1 cellular context compared by ENCODE assay signal in the genomic region with DNA sequence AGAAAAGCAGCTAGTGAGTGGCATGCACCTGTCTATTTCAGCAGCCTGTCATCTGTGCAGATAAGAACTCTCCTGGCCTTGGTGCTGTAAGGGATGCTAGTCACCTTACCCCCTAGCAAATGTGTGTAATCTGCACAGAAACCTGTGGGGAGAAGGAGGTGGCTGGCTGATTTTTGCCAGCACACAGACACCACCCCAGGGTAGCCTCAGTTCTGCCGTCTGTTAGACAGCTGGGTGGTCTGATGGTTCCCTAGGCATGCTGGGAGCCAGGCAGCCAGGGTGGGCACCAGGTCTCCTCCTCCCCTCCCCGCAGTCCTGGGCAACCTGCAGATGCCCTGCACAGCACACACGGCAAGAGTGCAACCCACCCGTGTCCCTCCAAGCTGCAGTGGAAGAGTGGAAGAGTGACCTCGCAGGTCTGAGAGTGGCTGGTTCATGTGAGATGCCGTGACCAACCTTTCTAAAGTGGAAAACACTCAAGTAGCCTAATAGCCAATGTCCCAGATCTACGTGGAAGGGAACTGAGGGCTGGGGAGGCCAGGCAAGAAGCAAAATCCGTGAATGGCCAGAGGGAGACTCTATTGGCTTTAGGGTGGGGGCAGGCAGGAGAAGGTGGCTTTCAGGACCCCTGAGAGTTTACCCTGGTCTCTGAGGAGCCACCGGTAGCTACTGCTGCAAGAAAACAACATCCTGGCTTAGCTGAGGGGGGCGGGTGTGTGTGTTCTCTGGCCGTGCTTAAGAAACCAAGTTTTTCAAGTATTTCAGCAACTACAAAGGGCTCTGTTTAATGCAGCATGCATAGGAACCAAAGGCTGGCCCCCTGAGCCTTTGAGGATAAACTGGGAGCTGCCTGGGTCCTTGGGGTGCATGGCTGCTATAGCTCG.
TF ChIP-seq lines count a peak whose summit lies in the region.

No MANE protein-coding gene starts in this region.

TF ChIP-seq in SK-N-SH, 30 proteins besides CTCF, POLR2A, EP300 and RAD21:
- TF ChIP-seq, protein P1, sequence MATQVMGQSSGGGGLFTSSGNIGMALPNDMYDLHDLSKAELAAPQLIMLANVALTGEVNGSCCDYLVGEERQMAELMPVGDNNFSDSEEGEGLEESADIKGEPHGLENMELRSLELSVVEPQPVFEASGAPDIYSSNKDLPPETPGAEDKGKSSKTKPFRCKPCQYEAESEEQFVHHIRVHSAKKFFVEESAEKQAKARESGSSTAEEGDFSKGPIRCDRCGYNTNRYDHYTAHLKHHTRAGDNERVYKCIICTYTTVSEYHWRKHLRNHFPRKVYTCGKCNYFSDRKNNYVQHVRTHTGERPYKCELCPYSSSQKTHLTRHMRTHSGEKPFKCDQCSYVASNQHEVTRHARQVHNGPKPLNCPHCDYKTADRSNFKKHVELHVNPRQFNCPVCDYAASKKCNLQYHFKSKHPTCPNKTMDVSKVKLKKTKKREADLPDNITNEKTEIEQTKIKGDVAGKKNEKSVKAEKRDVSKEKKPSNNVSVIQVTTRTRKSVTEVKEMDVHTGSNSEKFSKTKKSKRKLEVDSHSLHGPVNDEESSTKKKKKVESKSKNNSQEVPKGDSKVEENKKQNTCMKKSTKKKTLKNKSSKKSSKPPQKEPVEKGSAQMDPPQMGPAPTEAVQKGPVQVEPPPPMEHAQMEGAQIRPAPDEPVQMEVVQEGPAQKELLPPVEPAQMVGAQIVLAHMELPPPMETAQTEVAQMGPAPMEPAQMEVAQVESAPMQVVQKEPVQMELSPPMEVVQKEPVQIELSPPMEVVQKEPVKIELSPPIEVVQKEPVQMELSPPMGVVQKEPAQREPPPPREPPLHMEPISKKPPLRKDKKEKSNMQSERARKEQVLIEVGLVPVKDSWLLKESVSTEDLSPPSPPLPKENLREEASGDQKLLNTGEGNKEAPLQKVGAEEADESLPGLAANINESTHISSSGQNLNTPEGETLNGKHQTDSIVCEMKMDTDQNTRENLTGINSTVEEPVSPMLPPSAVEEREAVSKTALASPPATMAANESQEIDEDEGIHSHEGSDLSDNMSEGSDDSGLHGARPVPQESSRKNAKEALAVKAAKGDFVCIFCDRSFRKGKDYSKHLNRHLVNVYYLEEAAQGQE (IDR thresholded peaks at IDR 0.05; ENCODE audit: low read depth, low read length) = no peak
- TF ChIP-seq GATA2 (CRISPR knock-in tag; IDR thresholded peaks at IDR 0.05) = peak; percentile 27
TF ChIP-seq in SK-N-SH: peak in this region for 1.
